Comparison of ENCODE assay signal across 2 cellular contexts in the genomic region with DNA sequence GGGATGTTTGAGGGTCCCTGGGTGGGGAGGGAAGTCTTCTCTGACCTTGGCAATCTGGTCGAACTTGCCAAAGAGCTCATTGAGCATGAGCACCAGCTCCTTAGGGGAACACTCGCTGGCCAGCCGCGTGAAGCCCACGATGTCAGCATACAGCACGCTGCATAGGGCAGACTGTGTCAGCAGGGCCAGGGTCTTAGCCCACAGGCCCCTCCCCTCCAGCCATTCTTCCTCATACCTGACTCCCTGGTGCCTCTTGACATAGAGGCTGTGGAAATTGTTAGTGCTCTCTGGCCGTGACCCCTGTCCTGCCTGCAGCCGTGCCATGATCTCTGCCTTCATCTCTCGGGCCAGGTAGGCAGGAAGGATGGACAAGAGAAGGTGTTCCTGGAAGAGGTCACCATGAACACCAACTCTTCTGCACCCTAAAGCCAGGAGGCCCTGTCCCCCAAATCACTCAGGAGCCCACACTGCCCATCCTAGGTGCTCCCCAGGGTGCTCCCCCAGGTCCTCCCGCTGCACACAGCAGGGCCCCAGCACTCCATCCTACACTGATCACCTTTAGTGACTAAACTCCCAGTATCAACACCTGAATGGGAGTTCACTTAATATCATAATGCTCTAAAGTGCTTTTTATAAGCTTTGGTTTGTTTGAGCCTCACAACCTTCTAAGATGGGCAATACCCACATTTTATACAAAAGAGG.
TF ChIP-seq lines count a peak whose summit lies in the region.

No MANE protein-coding gene starts in this region.

TF ChIP-seq in GM23338, 12 proteins besides CTCF, POLR2A, EP300 and RAD21:
- TF ChIP-seq, protein P1, sequence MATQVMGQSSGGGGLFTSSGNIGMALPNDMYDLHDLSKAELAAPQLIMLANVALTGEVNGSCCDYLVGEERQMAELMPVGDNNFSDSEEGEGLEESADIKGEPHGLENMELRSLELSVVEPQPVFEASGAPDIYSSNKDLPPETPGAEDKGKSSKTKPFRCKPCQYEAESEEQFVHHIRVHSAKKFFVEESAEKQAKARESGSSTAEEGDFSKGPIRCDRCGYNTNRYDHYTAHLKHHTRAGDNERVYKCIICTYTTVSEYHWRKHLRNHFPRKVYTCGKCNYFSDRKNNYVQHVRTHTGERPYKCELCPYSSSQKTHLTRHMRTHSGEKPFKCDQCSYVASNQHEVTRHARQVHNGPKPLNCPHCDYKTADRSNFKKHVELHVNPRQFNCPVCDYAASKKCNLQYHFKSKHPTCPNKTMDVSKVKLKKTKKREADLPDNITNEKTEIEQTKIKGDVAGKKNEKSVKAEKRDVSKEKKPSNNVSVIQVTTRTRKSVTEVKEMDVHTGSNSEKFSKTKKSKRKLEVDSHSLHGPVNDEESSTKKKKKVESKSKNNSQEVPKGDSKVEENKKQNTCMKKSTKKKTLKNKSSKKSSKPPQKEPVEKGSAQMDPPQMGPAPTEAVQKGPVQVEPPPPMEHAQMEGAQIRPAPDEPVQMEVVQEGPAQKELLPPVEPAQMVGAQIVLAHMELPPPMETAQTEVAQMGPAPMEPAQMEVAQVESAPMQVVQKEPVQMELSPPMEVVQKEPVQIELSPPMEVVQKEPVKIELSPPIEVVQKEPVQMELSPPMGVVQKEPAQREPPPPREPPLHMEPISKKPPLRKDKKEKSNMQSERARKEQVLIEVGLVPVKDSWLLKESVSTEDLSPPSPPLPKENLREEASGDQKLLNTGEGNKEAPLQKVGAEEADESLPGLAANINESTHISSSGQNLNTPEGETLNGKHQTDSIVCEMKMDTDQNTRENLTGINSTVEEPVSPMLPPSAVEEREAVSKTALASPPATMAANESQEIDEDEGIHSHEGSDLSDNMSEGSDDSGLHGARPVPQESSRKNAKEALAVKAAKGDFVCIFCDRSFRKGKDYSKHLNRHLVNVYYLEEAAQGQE (IDR thresholded peaks at IDR 0.05; ENCODE audit: unreplicated experiment) = no peak
- TF ChIP-seq JUNB (IDR thresholded peaks at IDR 0.05; ENCODE audit: unreplicated experiment) (no peak), ZNF114 (CRISPR knock-in tag; IDR thresholded peaks at IDR 0.05) (no peak)
- TF ChIP-seq, protein P2, sequence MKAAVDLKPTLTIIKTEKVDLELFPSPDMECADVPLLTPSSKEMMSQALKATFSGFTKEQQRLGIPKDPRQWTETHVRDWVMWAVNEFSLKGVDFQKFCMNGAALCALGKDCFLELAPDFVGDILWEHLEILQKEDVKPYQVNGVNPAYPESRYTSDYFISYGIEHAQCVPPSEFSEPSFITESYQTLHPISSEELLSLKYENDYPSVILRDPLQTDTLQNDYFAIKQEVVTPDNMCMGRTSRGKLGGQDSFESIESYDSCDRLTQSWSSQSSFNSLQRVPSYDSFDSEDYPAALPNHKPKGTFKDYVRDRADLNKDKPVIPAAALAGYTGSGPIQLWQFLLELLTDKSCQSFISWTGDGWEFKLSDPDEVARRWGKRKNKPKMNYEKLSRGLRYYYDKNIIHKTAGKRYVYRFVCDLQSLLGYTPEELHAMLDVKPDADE (IDR thresholded peaks at IDR 0.05) = no peak
TF ChIP-seq in GM23338: peak in this region for 0.

TF ChIP-seq in K562, 482 proteins besides CTCF, POLR2A, EP300 and RAD21:
- no peak for TF ChIP-seq KLF1 (tag; IDR thresholded peaks at IDR 0.05)
- TF ChIP-seq ZNF263 (CRISPR knock-in tag; IDR thresholded peaks at IDR 0.05; ENCODE audit: borderline replicate concordance) = peak; percentile 92
- TF ChIP-seq ZNF12 (CRISPR knock-in tag; IDR thresholded peaks at IDR 0.05) = no peak
